Comparison of ENCODE assay signal across 13 cellular contexts in genomic region chr17:7047566-7047965, GRCh38. TPM values are rescaled to one million over a fixed set of nuclear protein-coding genes. Genes with fewer than 3 reads are reported as not detected.
DNase-seq lines count a peak whose midpoint lies in the region; ATAC-seq, FAIRE-seq and TF ChIP-seq lines count a peak whose summit lies in the region.
"Had no signal": no experiment of that assay in that cellular context is flagged by ENCODE, and none has a peak within 500 bp of the region (broad histone marks: within the 10 kb centered on the region; RNA-seq: fewer than 3 reads in every experiment).

No MANE protein-coding gene starts in this region.

- no peak for TF ChIP-seq POLR2A in Peyer's patch (IDR thresholded peaks at IDR 0.05)

- H3K9me3 Mint-ChIP-seq in CD8-positive, alpha-beta T cell, result no peaks in the 10 kb centered on the region
- no peaks in the 10 kb centered on the region for H3K9me3 Mint-ChIP-seq in activated naive CD4-positive, alpha-beta T cell treated with anti-CD3 and anti-CD28 coated beads, Interleukin-2, amount 50 U/mL, for 72 hours
- no peaks in the 10 kb centered on the region for H3K9me3 Mint-ChIP-seq in nephron

- POLR2A ChIA-PET in CD8-positive, alpha-beta T cell (lab: Charles Lee), result interaction anchor here (0.9 kb wide), 1 partner anchor 101 kb away, joined by 3 read pairs; no protein-coding TSS in a partner anchor

- H3K27me3 Mint-ChIP-seq in CD8-positive, alpha-beta T cell (ENCODE audit: low read depth), result no peaks in the 10 kb centered on the region
- H3K27me3 Mint-ChIP-seq in nephron (ENCODE audit: low read depth), result peaks cover 57% of the 10 kb centered on the region

- intact Hi-C loops in CD8-positive, alpha-beta T cell (cut with DNase I, micrococcal nuclease), result loop anchor here (5.0 to 10.0 kb wide), 6 partner anchors 157 to 640 kb away; partner anchors contain the start of genes SLC2A4 (in 2 of the 2), FGF11 (in 1 of the 2), MPDU1 (in 1 of the 2) and TMEM102 (in 1 of the 2)

- peak overlapping the region; percentile 47 for H3K27ac Mint-ChIP-seq in CD8-positive, alpha-beta T cell
- H3K27ac Mint-ChIP-seq in activated naive CD4-positive, alpha-beta T cell treated with anti-CD3 and anti-CD28 coated beads, Interleukin-2, amount 50 U/mL, for 72 hours, result peak overlapping the region; percentile 52 to 77
- no peak overlapping the region for H3K27ac Mint-ChIP-seq in nephron

- no peaks in the 10 kb centered on the region for H3K27me3 ChIP-seq in CD8-positive, alpha-beta T cell (ENCODE audit: insufficient read depth, low read length)
- H3K27me3 ChIP-seq in Peyer's patch (peaks cover 0 to 4% of the 10 kb centered on the region in 2 donors), small intestine (ENCODE audit: control insufficient read depth in 2 of 2, insufficient read depth in 2 of 2, low read length in 2 of 2) (no peaks in the 10 kb centered on the region)

- peak; percentile 30 to 42 for DNase-seq in activated CD4-positive, alpha-beta T cell treated with anti-CD3 and anti-CD28 coated beads, Interleukin-2, amount 50 U/mL, for 48 hours
- no peak for DNase-seq in activated CD4-positive, alpha-beta T cell treated with anti-CD3 and anti-CD28 coated beads, Interleukin-2, amount 50 U/mL, for 1 hour
- DNase-seq in CD8-positive, alpha-beta T cell, result no peak
- DNase-seq in activated naive CD4-positive, alpha-beta T cell treated with anti-CD3 and anti-CD28 coated beads, Interleukin-2, amount 50 U/mL, for 72 hours (ENCODE audit: low spot score in 2 of 2), result no peak
- DNase-seq in Peyer's patch, result no peak
- no peak for DNase-seq in small intestine

- 21 to 59% (median 27%) methylated on average over 6 of the region's 6 CpGs for WGBS in small intestine, 3 donors

- H3K4me3 ChIP-seq in CD8-positive, alpha-beta T cell (ENCODE audit: low read depth, low read length), result no peak overlapping the region
- H3K4me3 ChIP-seq in Peyer's patch (peak overlapping the region in 1 of 4 donors; percentile 46), small intestine (ENCODE audit: low read depth in 1 of 2, low read length in 2 of 2) (no peak overlapping the region)
- H3K4me3 ChIP-seq: A549 had no signal

- H3K27ac ChIP-seq in CD8-positive, alpha-beta T cell (ENCODE audit: low read depth, low read length), result no peak overlapping the region
- H3K27ac ChIP-seq in Peyer's patch (peak overlapping the region in 1 of 4 donors; percentile 73), small intestine (ENCODE audit: low read depth in 1 of 2, low read length in 1 of 2) (no peak overlapping the region)
- H3K27ac ChIP-seq: A549 had no signal

- no peaks in the 10 kb centered on the region for H3K36me3 ChIP-seq in CD8-positive, alpha-beta T cell (ENCODE audit: insufficient read depth, low read length)
- H3K36me3 ChIP-seq in Peyer's patch, result no peaks in the 10 kb centered on the region
- no peaks in the 10 kb centered on the region for H3K36me3 ChIP-seq in small intestine (ENCODE audit: control insufficient read depth in 2 of 2, insufficient read depth in 2 of 2, low read length in 2 of 2)

- no peak for ATAC-seq in CD8-positive, alpha-beta T cell
- ATAC-seq in activated naive CD4-positive, alpha-beta T cell treated with anti-CD3 and anti-CD28 coated beads, Interleukin-2, amount 50 U/mL, for 72 hours, result peak; percentile 77 to 87
- no peak for ATAC-seq in GM21717 (IDR thresholded peaks at IDR 0.05; ENCODE audit: unreplicated experiment)
- ATAC-seq: A549 had no signal

- peaks cover 30% of the 10 kb centered on the region for H3K4me1 ChIP-seq in CD8-positive, alpha-beta T cell (ENCODE audit: insufficient read depth, low read length)
- H3K4me1 ChIP-seq in Peyer's patch, result peaks cover 9 to 39% (median 15%) of the 10 kb centered on the region in 4 donors
- peaks cover 4 to 5% of the 10 kb centered on the region in 2 donors for H3K4me1 ChIP-seq in small intestine (ENCODE audit: control insufficient read depth in 2 of 2, insufficient read depth in 1 of 2, low read depth in 1 of 2, low read length in 1 of 2)

- CTCF ChIA-PET in CD8-positive, alpha-beta T cell (lab: Charles Lee), result interaction anchor here (1.2 to 13.8 kb wide), 5 partner anchors 26 to 137 kb away, joined by 3 to 349 read pairs (median 35); partner anchors contain the start of genes ASGR1 and BCL6B

- no peaks in the 10 kb centered on the region for H3K9me3 ChIP-seq in CD8-positive, alpha-beta T cell (ENCODE audit: low read length)
- H3K9me3 ChIP-seq in Peyer's patch (no peaks in the 10 kb centered on the region), small intestine (ENCODE audit: control insufficient read depth, low read depth) (no peaks in the 10 kb centered on the region)
- H3K9me3 ChIP-seq: A549 had no signal

- no peak overlapping the region for H3K4me3 Mint-ChIP-seq in CD8-positive, alpha-beta T cell
- peak overlapping the region in 2 of 3 experiments; percentile 31 to 75 for H3K4me3 Mint-ChIP-seq in nephron

- H3K36me3 Mint-ChIP-seq in CD8-positive, alpha-beta T cell, result no peaks in the 10 kb centered on the region
- H3K36me3 Mint-ChIP-seq in activated naive CD4-positive, alpha-beta T cell treated with anti-CD3 and anti-CD28 coated beads, Interleukin-2, amount 50 U/mL, for 72 hours, result no peaks in the 10 kb centered on the region
- H3K36me3 Mint-ChIP-seq in nephron (ENCODE audit: low read depth), result no peaks in the 10 kb centered on the region

- peaks cover 26% of the 10 kb centered on the region for H3K4me1 Mint-ChIP-seq in CD8-positive, alpha-beta T cell (ENCODE audit: low read depth)
- H3K4me1 Mint-ChIP-seq in nephron, result peaks cover 24% of the 10 kb centered on the region

- no peak for TF ChIP-seq CTCF in CD8-positive, alpha-beta T cell (IDR thresholded peaks at IDR 0.05)
- TF ChIP-seq CTCF in nephron (IDR thresholded peaks at IDR 0.05; ENCODE audit: unreplicated experiment in 3 of 3) (no peak), Peyer's patch (IDR thresholded peaks at IDR 0.05) (no peak)

- no peak for FAIRE-seq in small intestine (lab: Jason Lieb, UNC)
- FAIRE-seq: A549, bronchial epithelial cell, TTC549 had no signal

RNA-seq across cellular contexts. Expression of gene SLC16A11, which starts 3.7 kb away (rescaled TPM):
- total RNA-seq in CD8-positive, alpha-beta T cell, result 1 to 10 TPM; 1.2 to 1.3 TPM
- total RNA-seq in activated naive CD4-positive, alpha-beta T cell treated with anti-CD3 and anti-CD28 coated beads, Interleukin-2, amount 50 U/mL, for 72 hours, result 1 to 10 TPM in 1 of 2 donors, under 1 TPM in 1; 0.30 to 1.1 TPM
- 1 to 10 TPM in 1 of 4 donors, under 1 TPM in 1, not detected in 2; 0.94 to 1.1 TPM for total RNA-seq in Peyer's patch
- 1 to 10 TPM in 1 of 3 donors, not detected in 2; 2.3 TPM for polyA plus RNA-seq in small intestine
- total RNA-seq: bronchial epithelial cell, kidney epithelial cell, temporal lobe had no signal
- polyA plus RNA-seq: A549 had no signal

RNA-seq across cellular contexts. Expression of gene SLC16A13, which starts 11.8 kb away (rescaled TPM):
- 1 to 10 TPM; 1.8 to 1.9 TPM for total RNA-seq in CD8-positive, alpha-beta T cell
- total RNA-seq in activated naive CD4-positive, alpha-beta T cell treated with anti-CD3 and anti-CD28 coated beads, Interleukin-2, amount 50 U/mL, for 72 hours, result 10 to 100 TPM in 1 of 2 donors, 1 to 10 TPM in 1; 5.0 to 10.5 TPM
- total RNA-seq in Peyer's patch, result 10 to 100 TPM in 1 of 4 donors, 1 to 10 TPM in 3; 7.5 to 16.4 (median 8.8) TPM
- 1 to 10 TPM; 1.8 to 8.0 (median 1.9) TPM for polyA plus RNA-seq in small intestine

RNA-seq across cellular contexts. Expression of gene BCL6B, which starts 24.7 kb away (rescaled TPM):
- not detected for total RNA-seq in CD8-positive, alpha-beta T cell
- total RNA-seq in activated naive CD4-positive, alpha-beta T cell treated with anti-CD3 and anti-CD28 coated beads, Interleukin-2, amount 50 U/mL, for 72 hours, result under 1 TPM; 0.59 to 0.86 TPM
- total RNA-seq in Peyer's patch, result 1 to 10 TPM in 2 of 4 donors, under 1 TPM in 2; 0.57 to 9.9 (median 1.4) TPM
- 1 to 10 TPM in 2 of 3 donors, under 1 TPM in 1; 0.45 to 8.7 (median 2.4) TPM for polyA plus RNA-seq in small intestine
- total RNA-seq: bronchial epithelial cell had no signal

RNA-seq across cellular contexts. Expression of gene CLEC10A, which starts 32.5 kb away (rescaled TPM):
- not detected for total RNA-seq in CD8-positive, alpha-beta T cell
- not detected for total RNA-seq in activated naive CD4-positive, alpha-beta T cell treated with anti-CD3 and anti-CD28 coated beads, Interleukin-2, amount 50 U/mL, for 72 hours
- 1 to 10 TPM; 1.8 to 9.9 (median 5.6) TPM for total RNA-seq in Peyer's patch
- polyA plus RNA-seq in small intestine, result 10 to 100 TPM in 2 of 3 donors, under 1 TPM in 1; 0.45 to 14.6 (median 11.6) TPM
- total RNA-seq: bronchial epithelial cell, kidney epithelial cell, temporal lobe had no signal
- polyA plus RNA-seq: A549 had no signal

RNA-seq across cellular contexts. Expression of gene RNASEK, which starts 35.1 kb away (rescaled TPM):
- 100 to 1,000 TPM in 1 of 2 experiments, 10 to 100 TPM in 1; 96.3 to 101 TPM for total RNA-seq in CD8-positive, alpha-beta T cell
- total RNA-seq in activated naive CD4-positive, alpha-beta T cell treated with anti-CD3 and anti-CD28 coated beads, Interleukin-2, amount 50 U/mL, for 72 hours, result 100 to 1,000 TPM; 127 to 217 TPM
- total RNA-seq in Peyer's patch, result 100 to 1,000 TPM in 2 of 4 donors, 10 to 100 TPM in 2; 56.9 to 138 (median 109) TPM
- 100 to 1,000 TPM; 204 to 313 (median 302) TPM for polyA plus RNA-seq in small intestine

Comparison
In these comparisons a context has a peak if more than half of its experiments do, and no peak if none do; other contexts are left out.
1. DNase-seq: peak in activated CD4-positive, alpha-beta T cell treated with anti-CD3 and anti-CD28 coated beads, Interleukin-2, amount 50 U/mL, for 48 hours (2 of 2); none in activated CD4-positive, alpha-beta T cell treated with anti-CD3 and anti-CD28 coated beads, Interleukin-2, amount 50 U/mL, for 1 hour (single experiment), CD8-positive, alpha-beta T cell (0 of 7), activated naive CD4-positive, alpha-beta T cell treated with anti-CD3 and anti-CD28 coated beads, Interleukin-2, amount 50 U/mL, for 72 hours (0 of 2), Peyer's patch (0 of 3) and small intestine (single experiment).
2. ATAC-seq: peak in activated naive CD4-positive, alpha-beta T cell treated with anti-CD3 and anti-CD28 coated beads, Interleukin-2, amount 50 U/mL, for 72 hours (2 of 2); none in CD8-positive, alpha-beta T cell (single experiment) and GM21717 (single experiment).
3. H3K27ac Mint-ChIP-seq: peak in CD8-positive, alpha-beta T cell (single experiment) and activated naive CD4-positive, alpha-beta T cell treated with anti-CD3 and anti-CD28 coated beads, Interleukin-2, amount 50 U/mL, for 72 hours (2 of 2); none in nephron (0 of 3).